In genomic region chr19:3855321-3855720, GRCh38 we compare ENCODE assay signal across 17 cellular contexts. TPM values are rescaled to one million over a fixed set of nuclear protein-coding genes. Genes with fewer than 3 reads are reported as not detected.
DNase-seq lines count a peak whose midpoint lies in the region; TF ChIP-seq lines count a peak whose summit lies in the region.
"Had no signal": no experiment of that assay in that cellular context is flagged by ENCODE, and none has a peak within 500 bp of the region (broad histone marks: within the 10 kb centered on the region; RNA-seq: fewer than 3 reads in every experiment).

No MANE protein-coding gene starts in this region.

- H3K27me3 ChIP-seq in brain microvascular endothelial cell (replicated peaks) = no peaks in the 10 kb centered on the region
- H3K27me3 ChIP-seq: adrenal gland, left lung, upper lobe of left lung had no signal

- H3K4me3 Mint-ChIP-seq in activated CD4-positive, alpha-beta memory T cell treated with anti-CD3 and anti-CD28 coated beads for 36 hours = no peak overlapping the region
- H3K4me3 Mint-ChIP-seq in activated CD4-positive, alpha-beta memory T cell treated with anti-CD3 and anti-CD28 coated beads, Interleukin-2, amount 10 ng/mL, durations not matched to agents 7 days and 5 days = no peak overlapping the region

- no peak overlapping the region for H3K27ac ChIP-seq in brain microvascular endothelial cell
- H3K27ac ChIP-seq: adrenal gland, left lung, upper lobe of left lung, VCaP had no signal

- CTCF ChIA-PET in activated CD4-positive, alpha-beta memory T cell treated with anti-CD3 and anti-CD28 coated beads for 36 hours (lab: Charles Lee) = no interaction called here
- CTCF ChIA-PET in activated CD4-positive, alpha-beta memory T cell treated with anti-CD3 and anti-CD28 coated beads, Interleukin-2, amount 10 ng/mL, durations not matched to agents 7 days and 5 days (lab: Charles Lee) = no interaction called here

- H3K9me3 Mint-ChIP-seq in activated CD4-positive, alpha-beta memory T cell treated with anti-CD3 and anti-CD28 coated beads for 36 hours = peaks cover 19% of the 10 kb centered on the region
- peaks cover 11% of the 10 kb centered on the region for H3K9me3 Mint-ChIP-seq in activated CD4-positive, alpha-beta memory T cell treated with anti-CD3 and anti-CD28 coated beads, Interleukin-2, amount 10 ng/mL, durations not matched to agents 7 days and 5 days

- no peak overlapping the region for H3K27ac Mint-ChIP-seq in activated CD4-positive, alpha-beta memory T cell treated with anti-CD3 and anti-CD28 coated beads for 36 hours
- no peak overlapping the region for H3K27ac Mint-ChIP-seq in activated CD4-positive, alpha-beta memory T cell treated with anti-CD3 and anti-CD28 coated beads, Interleukin-2, amount 10 ng/mL, durations not matched to agents 7 days and 5 days
- H3K27ac Mint-ChIP-seq: CD4-positive, alpha-beta memory T cell had no signal

- no peak for TF ChIP-seq CTCF in brain microvascular endothelial cell (IDR thresholded peaks at IDR 0.05; ENCODE audit: low read depth, low read length, missing control alignments)

- in situ Hi-C loops in brain microvascular endothelial cell (cut with HindIII; ENCODE audit: low pct_ligation_motif_present, low sequenced_read_pairs) = no loop called here

- peaks cover 15% of the 10 kb centered on the region for H3K36me3 Mint-ChIP-seq in activated CD4-positive, alpha-beta memory T cell treated with anti-CD3 and anti-CD28 coated beads for 36 hours
- peaks cover 6% of the 10 kb centered on the region for H3K36me3 Mint-ChIP-seq in activated CD4-positive, alpha-beta memory T cell treated with anti-CD3 and anti-CD28 coated beads, Interleukin-2, amount 10 ng/mL, durations not matched to agents 7 days and 5 days (ENCODE audit: low read depth)
- H3K36me3 Mint-ChIP-seq: CD4-positive, alpha-beta memory T cell had no signal

- H3K27me3 Mint-ChIP-seq in activated CD4-positive, alpha-beta memory T cell treated with anti-CD3 and anti-CD28 coated beads for 36 hours = no peaks in the 10 kb centered on the region
- no peaks in the 10 kb centered on the region for H3K27me3 Mint-ChIP-seq in activated CD4-positive, alpha-beta memory T cell treated with anti-CD3 and anti-CD28 coated beads, Interleukin-2, amount 10 ng/mL, durations not matched to agents 7 days and 5 days
- H3K27me3 Mint-ChIP-seq: CD4-positive, alpha-beta memory T cell had no signal

- peak; percentile 13 for DNase-seq in activated CD4-positive, alpha-beta memory T cell treated with anti-CD3 and anti-CD28 coated beads for 36 hours
- DNase-seq in activated CD4-positive, alpha-beta memory T cell treated with anti-CD3 and anti-CD28 coated beads, Interleukin-2, amount 10 ng/mL, durations not matched to agents 7 days and 5 days = no peak
- peak; percentile 13 for DNase-seq in NCI-H69 (lab: John Stamatoyannopoulos, UW)
- DNase-seq in brain microvascular endothelial cell = peak; percentile 12
- peak; percentile 9 for DNase-seq in superior temporal gyrus (ENCODE audit: extremely low spot score)
- no peak for DNase-seq in NCI-H82 treated with DMSO at 0.1 percent for 48 hours (lab: John Stamatoyannopoulos, UW; ENCODE audit: unreplicated experiment)
- no peak for DNase-seq in COR-L47 (lab: John Stamatoyannopoulos, UW)
- DNase-seq in activated effector memory CD4-positive, alpha-beta T cell treated with Interleukin-2 at 50 U/mL for 16 hours = no peak
- DNase-seq: adrenal gland; CD4-positive, alpha-beta memory T cell; left lung; NCI-H187 treated with DMSO at 0.1 percent for 48 hours; NCI-H526; upper lobe of left lung had no signal

- POLR2A ChIA-PET in activated CD4-positive, alpha-beta memory T cell treated with anti-CD3 and anti-CD28 coated beads for 36 hours (lab: Charles Lee) = no interaction called here
- POLR2A ChIA-PET in activated CD4-positive, alpha-beta memory T cell treated with anti-CD3 and anti-CD28 coated beads, Interleukin-2, amount 10 ng/mL, durations not matched to agents 7 days and 5 days (lab: Charles Lee) = no interaction called here

- H3K4me1 Mint-ChIP-seq in activated CD4-positive, alpha-beta memory T cell treated with anti-CD3 and anti-CD28 coated beads for 36 hours (ENCODE audit: low read depth) = no peaks in the 10 kb centered on the region
- H3K4me1 Mint-ChIP-seq in activated CD4-positive, alpha-beta memory T cell treated with anti-CD3 and anti-CD28 coated beads, Interleukin-2, amount 10 ng/mL, durations not matched to agents 7 days and 5 days = peaks cover 3% of the 10 kb centered on the region

- H3K4me3 ChIP-seq in brain microvascular endothelial cell (ENCODE audit: low read depth, low read length) = no peak overlapping the region
- H3K4me3 ChIP-seq: adrenal gland, left lung, smooth muscle cell, upper lobe of left lung had no signal

- intact Hi-C loops in activated CD4-positive, alpha-beta memory T cell treated with anti-CD3 and anti-CD28 coated beads for 36 hours (cut with micrococcal nuclease) = no loop called here

- H3K36me3 ChIP-seq in brain microvascular endothelial cell (replicated peaks) = no peaks in the 10 kb centered on the region
- H3K36me3 ChIP-seq: adrenal gland, left lung, upper lobe of left lung had no signal

RNA-seq across cellular contexts. Expression of gene ZFR2, which starts 13.5 kb away (rescaled TPM):
- under 1 TPM; 0.33 to 0.58 TPM for total RNA-seq in activated CD4-positive, alpha-beta memory T cell treated with anti-CD3 and anti-CD28 coated beads for 36 hours
- total RNA-seq in activated CD4-positive, alpha-beta memory T cell treated with anti-CD3 and anti-CD28 coated beads, Interleukin-2, amount 10 ng/mL, durations not matched to agents 7 days and 5 days = under 1 TPM; 0.28 to 0.35 TPM
- total RNA-seq: M059J had no signal

RNA-seq across cellular contexts. Expression of gene ATCAY, which starts 25.2 kb away (rescaled TPM):
- not detected for total RNA-seq in activated CD4-positive, alpha-beta memory T cell treated with anti-CD3 and anti-CD28 coated beads for 36 hours
- total RNA-seq in activated CD4-positive, alpha-beta memory T cell treated with anti-CD3 and anti-CD28 coated beads, Interleukin-2, amount 10 ng/mL, durations not matched to agents 7 days and 5 days = not detected
- total RNA-seq: CD4-positive, alpha-beta memory T cell; left lung; upper lobe of left lung had no signal

Comparison
In these comparisons a context has a peak if more than half of its experiments do, and no peak if none do; other contexts are left out.
1. DNase-seq: peak in activated CD4-positive, alpha-beta memory T cell treated with anti-CD3 and anti-CD28 coated beads for 36 hours (single experiment), NCI-H69 (single experiment), brain microvascular endothelial cell (single experiment) and superior temporal gyrus (single experiment); none in activated CD4-positive, alpha-beta memory T cell treated with anti-CD3 and anti-CD28 coated beads, Interleukin-2, amount 10 ng/mL, durations not matched to agents 7 days and 5 days (single experiment), NCI-H82 treated with DMSO at 0.1 percent for 48 hours (single experiment), COR-L47 (single experiment) and activated effector memory CD4-positive, alpha-beta T cell treated with Interleukin-2 at 50 U/mL for 16 hours (single experiment).